Comparison of ENCODE assay signal across 20 cellular contexts in the genomic region with DNA sequence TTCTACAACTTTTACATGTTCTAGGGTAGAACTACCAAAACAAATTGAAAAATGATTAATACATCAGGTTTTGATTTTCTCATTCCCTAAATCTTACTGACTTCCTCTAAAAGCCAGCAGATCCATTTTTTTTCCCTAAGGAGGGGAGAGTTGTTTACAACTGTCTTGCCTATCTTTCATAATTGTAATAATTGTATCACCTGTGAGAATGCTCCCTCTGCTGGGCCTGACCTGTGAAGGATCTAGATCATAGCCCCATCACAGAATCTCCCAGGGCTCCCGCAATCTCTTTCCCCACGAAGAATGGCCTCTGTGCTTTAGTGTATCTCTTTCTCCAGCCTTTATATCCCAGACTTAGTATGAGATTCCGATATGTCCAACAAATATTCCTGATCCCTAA. TPM values are rescaled to one million over a fixed set of nuclear protein-coding genes. Genes with fewer than 3 reads are reported as not detected.
DNase-seq lines count a peak whose midpoint lies in the region; ATAC-seq, FAIRE-seq and TF ChIP-seq lines count a peak whose summit lies in the region.
"Had no signal": no experiment of that assay in that cellular context is flagged by ENCODE, and none has a peak within 500 bp of the region (broad histone marks: within the 10 kb centered on the region; RNA-seq: fewer than 3 reads in every experiment).

No MANE protein-coding gene starts in this region.

- H3K9me3 Mint-ChIP-seq in CD8-positive, alpha-beta T cell = no peaks in the 10 kb centered on the region
- no peaks in the 10 kb centered on the region for H3K9me3 Mint-ChIP-seq in progenitor cell of endocrine pancreas (ENCODE audit: low read depth)
- H3K9me3 Mint-ChIP-seq: activated CD4-positive, alpha-beta T cell treated with anti-CD3 and anti-CD28 coated beads, Interleukin-2, amount 10 ng/mL, durations not matched to agents 7 days and 5 days; activated T-helper 2 cell treated with anti-CD3 and anti-CD28 coated beads, Interferon-gamma antibody, Interleukin-2, Interleukin-4, amounts not matched to agents 10 μg/mL and 5 μg/mL and 100 μg/mL, durations not matched to agents 14 hours and 24 hours and 36 hours; brain; CD4-positive, alpha-beta memory T cell; neural crest cell; T-cell had no signal

- no peaks in the 10 kb centered on the region for H3K36me3 ChIP-seq in CD8-positive, alpha-beta T cell (ENCODE audit: insufficient read depth, low read length)
- H3K36me3 ChIP-seq in K562 (ENCODE audit: control insufficient read depth, insufficient read depth, low read length) = no peaks in the 10 kb centered on the region

- WGBS in K562 (ENCODE audit: insufficient coverage, low coverage, missing lambda C conversion rate) = 21% methylated on average over 3 of the region's 3 CpGs

- TF ChIP-seq EP300 in Ishikawa (IDR thresholded peaks at IDR 0.05; ENCODE audit: borderline replicate concordance) = no peak
- TF ChIP-seq EP300 in K562 (IDR thresholded peaks at IDR 0.05; ENCODE audit: low read length) = no peak

- H3K4me3 Mint-ChIP-seq in CD8-positive, alpha-beta T cell = no peak overlapping the region
- no peak overlapping the region for H3K4me3 Mint-ChIP-seq in progenitor cell of endocrine pancreas (ENCODE audit: low read depth)
- H3K4me3 Mint-ChIP-seq: activated CD4-positive, alpha-beta T cell treated with anti-CD3 and anti-CD28 coated beads, Interleukin-2, amount 10 ng/mL, durations not matched to agents 7 days and 5 days; brain; CD4-positive, alpha-beta memory T cell; neural crest cell; T-cell had no signal

- no peak for FAIRE-seq in K562 (lab: Jason Lieb, UNC)
- FAIRE-seq: GM12891 had no signal

- no peak overlapping the region for H3K9ac ChIP-seq in K562 (ENCODE audit: insufficient read depth in 1 of 2, low read depth in 2 of 2, low read length in 2 of 2)
- H3K9ac ChIP-seq: GM23248 had no signal

- H3K9me1 ChIP-seq in K562 (ENCODE audit: control insufficient read depth, insufficient read depth, low read length) = no peaks in the 10 kb centered on the region

- peak; percentile 29; the same call in 1 of the 2 replicates for TF ChIP-seq RAD21 in Ishikawa (IDR thresholded peaks at IDR 0.05; ENCODE audit: low read depth)
- TF ChIP-seq RAD21 in K562 (CRISPR knock-in tag; conservative IDR thresholded peaks at IDR 0.05 in 1 of 2, IDR thresholded peaks at IDR 0.05 in 1 of 2) = peak in 1 of 2 experiments; percentile 49; a peak in 2 of 4 replicates

- H4K20me1 ChIP-seq in K562 (replicated peaks; ENCODE audit: control insufficient read depth, insufficient read depth, low read length) = no peaks in the 10 kb centered on the region

- no peak for TF ChIP-seq POLR2A in K562 (conservative IDR thresholded peaks at IDR 0.05)

- POLR2A ChIA-PET in CD8-positive, alpha-beta T cell (lab: Charles Lee) = no interaction called here
- POLR2A ChIA-PET in K562 (lab: Yijun Ruan, JAX) = interaction anchor here (0.5 to 3.8 kb wide), 2 partner anchors 12 to 81 kb away, joined by 3 to 17 read pairs; no protein-coding TSS in a partner anchor

- H3K36me3 Mint-ChIP-seq in CD8-positive, alpha-beta T cell = no peaks in the 10 kb centered on the region
- no peaks in the 10 kb centered on the region for H3K36me3 Mint-ChIP-seq in progenitor cell of endocrine pancreas (ENCODE audit: insufficient read depth)
- H3K36me3 Mint-ChIP-seq: CD4-positive, alpha-beta memory T cell; T-cell had no signal

- peaks cover 40% of the 10 kb centered on the region for H3K27me3 Mint-ChIP-seq in CD8-positive, alpha-beta T cell (ENCODE audit: low read depth)
- H3K27me3 Mint-ChIP-seq in progenitor cell of endocrine pancreas = peaks cover 14% of the 10 kb centered on the region

- H3K4me2 ChIP-seq in K562 (ENCODE audit: insufficient read depth, low read length) = no peak overlapping the region

- BruUV-seq in K562 (replicated peaks; lab: Mats Ljungman, UMichigan) = no TSS peak

- H3K4me1 Mint-ChIP-seq in CD8-positive, alpha-beta T cell (ENCODE audit: low read depth) = peaks cover 5% of the 10 kb centered on the region
- peaks cover 8% of the 10 kb centered on the region for H3K4me1 Mint-ChIP-seq in progenitor cell of endocrine pancreas (ENCODE audit: low read depth)

- H3K79me2 ChIP-seq in K562 (ENCODE audit: control insufficient read depth, insufficient read depth, low read length) = peaks cover 1% of the 10 kb centered on the region; the same call in 1 of the 3 replicates

- H3K4me1 ChIP-seq in CD8-positive, alpha-beta T cell (ENCODE audit: insufficient read depth, low read length) = peaks cover 10% of the 10 kb centered on the region
- peaks cover 18 to 37% of the 10 kb centered on the region in 2 experiments for H3K4me1 ChIP-seq in K562 (replicated peaks in 1 of 2; ENCODE audit: control insufficient read depth in 2 of 2, insufficient read depth in 2 of 2, low read length in 2 of 2)

- H3K27me3 ChIP-seq in CD8-positive, alpha-beta T cell (ENCODE audit: insufficient read depth, low read length) = peaks cover 9% of the 10 kb centered on the region
- no peaks in the 10 kb centered on the region for H3K27me3 ChIP-seq in K562 (ENCODE audit: control insufficient read depth in 2 of 2, insufficient read depth in 2 of 2, low read length in 2 of 2)

- no peaks in the 10 kb centered on the region for H3K9me3 ChIP-seq in CD8-positive, alpha-beta T cell (ENCODE audit: low read length)
- no peaks in the 10 kb centered on the region for H3K9me3 ChIP-seq in K562 (replicated peaks; ENCODE audit: control insufficient read depth, insufficient read depth, low read depth, low read length)

- H3K27ac ChIP-seq in 22Rv1 (no peak overlapping the region), K562 (ENCODE audit: extremely low read depth, low read depth, low read length) (no peak overlapping the region)
- H3K27ac ChIP-seq in CD8-positive, alpha-beta T cell (ENCODE audit: low read depth, low read length) = no peak overlapping the region
- H3K27ac ChIP-seq: GM23248 had no signal

- no peak overlapping the region for H3K4me3 ChIP-seq in CD8-positive, alpha-beta T cell (ENCODE audit: low read depth, low read length)
- H3K4me3 ChIP-seq in K562 = no peak overlapping the region
- H3K4me3 ChIP-seq: GM23248 had no signal

- DNase-seq in CD8-positive, alpha-beta T cell = no peak
- DNase-seq in K562 (ENCODE audit: extremely low read depth in 1 of 4, low spot score in 3 of 4) (peak in 2 of 4 experiments; percentile 32 to 35), mucosa of gallbladder (ENCODE audit: low spot score) (no peak), progenitor cell of endocrine pancreas (ENCODE audit: low spot score, unreplicated experiment) (no peak)
- no peak for DNase-seq in central memory CD4-positive, alpha-beta T cell
- DNase-seq in activated CD4-positive, CD25-positive, alpha-beta regulatory T cell treated with anti-CD3 and anti-CD28 coated beads, Interleukin-2, amount 50 U/mL, for 72 hours = no peak
- DNase-seq: activated CD4-positive, alpha-beta T cell treated with anti-CD3 and anti-CD28 coated beads, Interleukin-2, amount 10 ng/mL, durations not matched to agents 7 days and 5 days; CD4-positive, alpha-beta memory T cell; GM23248; left ventricle myocardium superior; NCI-H1436 treated with DMSO at 0.1 percent for 48 hours; substantia nigra; T-cell had no signal

- CTCF ChIA-PET in CD8-positive, alpha-beta T cell (lab: Charles Lee) = interaction anchor here (0.8 to 2.0 kb wide), 3 partner anchors 49 to 295 kb away, joined by 3 to 9 read pairs (median 4); a partner anchor contains a TSS
- CTCF ChIA-PET in K562 (lab: Yijun Ruan, JAX; ENCODE audit: low intra/inter-chr PET ratio) = interaction anchor here (1.2 kb wide), 1 partner anchor 61 kb away, joined by 4 read pairs; a partner anchor contains a TSS

- in situ Hi-C loops in K562 (cut with MboI) = no loop called here

- TF ChIP-seq CTCF in 22Rv1 (IDR thresholded peaks at IDR 0.05) (peak; percentile 69), K562 (IDR thresholded peaks at IDR 0.05 in 2 of 3, conservative IDR thresholded peaks at IDR 0.05 in 1 of 3; ENCODE audit: insufficient read depth in 2 of 3, low read depth in 1 of 3, low read length in 3 of 3) (peak; percentile 15 to 44 (median 24); a peak in 3 of 6 replicates), progenitor cell of endocrine pancreas (IDR thresholded peaks at IDR 0.05; ENCODE audit: unreplicated experiment) (no peak)
- peak; percentile 25 for TF ChIP-seq CTCF in CD8-positive, alpha-beta T cell (IDR thresholded peaks at IDR 0.05)

- H3K27ac Mint-ChIP-seq in CD8-positive, alpha-beta T cell = no peak overlapping the region
- no peak overlapping the region for H3K27ac Mint-ChIP-seq in progenitor cell of endocrine pancreas
- H3K27ac Mint-ChIP-seq: activated CD4-positive, alpha-beta T cell treated with anti-CD3 and anti-CD28 coated beads, Interleukin-2, amount 10 ng/mL, durations not matched to agents 7 days and 5 days; activated T-helper 2 cell treated with anti-CD3 and anti-CD28 coated beads, Interferon-gamma antibody, Interleukin-2, Interleukin-4, amounts not matched to agents 10 μg/mL and 5 μg/mL and 100 μg/mL, durations not matched to agents 14 hours and 24 hours and 36 hours; brain; CD4-positive, alpha-beta memory T cell; T-cell had no signal

- intact Hi-C loops in CD8-positive, alpha-beta T cell (cut with DNase I, micrococcal nuclease) = no loop called here
- intact Hi-C loops in K562 (cut with micrococcal nuclease) = no loop called here

- no peak overlapping the region for H2AFZ ChIP-seq in K562 (ENCODE audit: low read depth, low read length)
- H2AFZ ChIP-seq: GM23248 had no signal

- no peak for ATAC-seq in CD8-positive, alpha-beta T cell
- ATAC-seq in K562 = 0 out of 3 replicates have a peak, but pooled peaks have one; percentile 14
- ATAC-seq: left ventricle myocardium superior had no signal

RNA-seq across cellular contexts. Expression of a gene that starts 9.1 kb away (rescaled TPM):
- total RNA-seq in CD8-positive, alpha-beta T cell = not detected
- 2.6 and 3.8 TPM in 2 replicates for total RNA-seq in K562 (2011; cell fraction: chromatin; rRNA removed; ENCODE audit: low replicate concordance)
- total RNA-seq in K562 (2011; cell fraction: nucleolus; rRNA removed) = 2.0 and 2.2 TPM in 2 replicates
- total RNA-seq in K562 (2011; cell fraction: nucleoplasm; rRNA removed) = 2.1 and 2.9 TPM in 2 replicates
- total RNA-seq in K562 (2014; rRNA removed) = 0.29 and 0.64 TPM in 2 replicates
- 0.25 and 0.26 TPM in 2 replicates for total RNA-seq in K562 (2014; rRNA removed; fragmentation: Illumina TruSeq; extraction: Trizol)
- total RNA-seq in K562 (2015; rRNA removed; fragmentation: Illumina TruSeq; extraction: Trizol) = 0.22 and 0.23 TPM in 2 replicates
- total RNA-seq in K562 (2021) = 0.58 and 0.76 TPM in 2 replicates
- 0.99 and 1.1 TPM in 2 replicates for polyA plus RNA-seq in K562 (2011; rRNA removed)
- 0.87 and 1.1 TPM in 2 replicates for polyA plus RNA-seq in K562 (2011; cell fraction: cytosol; rRNA removed)
- polyA plus RNA-seq in K562 (2011; cell fraction: nucleus; rRNA removed) = 3.1 and 5.8 TPM in 2 replicates
- polyA plus RNA-seq in K562 (2012) = 0.59 and 1.7 TPM in 2 replicates
- 0.31 and 0.48 TPM in 2 replicates for polyA plus RNA-seq in K562 (2014; fragmentation: Illumina TruSeq; extraction: Trizol)
- under 1 TPM; 0.24 to 0.30 TPM for polyA plus RNA-seq in K562 (2014; fragmentation: Nextera tagmentation; extraction: Ambion mirVana)
- 0.50 and 1.1 TPM in 2 replicates for polyA plus RNA-seq in K562 (2014; rRNA removed)
- 0.53 and 0.66 TPM in 2 replicates for polyA minus RNA-seq in K562 (2011; rRNA and poly(A)+ RNA removed)
- 1.0 TPM in 1 of 2 replicates, not detected in the other for polyA minus RNA-seq in K562 (2011; cell fraction: cytosol; rRNA and poly(A)+ RNA removed)
- polyA minus RNA-seq in K562 (2011; cell fraction: nucleus; rRNA and poly(A)+ RNA removed) = 1.1 and 1.8 TPM in 2 replicates
- 15.9 TPM for total RNA-seq in mucosa of gallbladder
- total RNA-seq in progenitor cell of endocrine pancreas = 23.4 and 24.2 TPM in 2 replicates
- polyA plus RNA-seq: CD4-positive, alpha-beta memory T cell had no signal

RNA-seq across cellular contexts. Expression of a gene that starts 9.9 kb away (rescaled TPM):
- 1 to 10 TPM; 5.2 to 5.3 TPM for total RNA-seq in CD8-positive, alpha-beta T cell
- total RNA-seq in K562 (2011; cell fraction: chromatin; rRNA removed; ENCODE audit: low replicate concordance) = 7.7 and 24.2 TPM in 2 replicates
- 33.4 and 35.7 TPM in 2 replicates for total RNA-seq in K562 (2011; cell fraction: nucleolus; rRNA removed)
- total RNA-seq in K562 (2011; cell fraction: nucleoplasm; rRNA removed) = 13.4 and 16.5 TPM in 2 replicates
- total RNA-seq in K562 (2014; rRNA removed) (36.4 and 44.5 TPM in 2 replicates), K562 (2014; rRNA removed; fragmentation: Illumina TruSeq; extraction: Trizol) (5.2 and 7.6 TPM in 2 replicates), K562 (2015; rRNA removed; fragmentation: Illumina TruSeq; extraction: Trizol) (16.6 and 16.7 TPM in 2 replicates), K562 (2021) (25.8 and 29.6 TPM in 2 replicates), mucosa of gallbladder (31.9 TPM), progenitor cell of endocrine pancreas (18.5 and 20.9 TPM in 2 replicates)
- polyA plus RNA-seq in K562 (2011; rRNA removed) (11.3 and 12.0 TPM in 2 replicates), K562 (2014; fragmentation: Illumina TruSeq; extraction: Trizol) (16.1 and 24.2 TPM in 2 replicates), K562 (2014; fragmentation: Nextera tagmentation; extraction: Ambion mirVana) (under 1 TPM; 0.59 to 0.99 TPM), K562 (2014; rRNA removed) (27.7 and 33.0 TPM in 2 replicates)
- polyA plus RNA-seq in K562 (2011; cell fraction: cytosol; rRNA removed) = 11.0 and 31.7 TPM in 2 replicates
- 23.6 and 47.8 TPM in 2 replicates for polyA plus RNA-seq in K562 (2011; cell fraction: nucleus; rRNA removed)
- polyA plus RNA-seq in K562 (2012) = 26.9 and 34.5 TPM in 2 replicates
- 7.6 and 10.6 TPM in 2 replicates for polyA minus RNA-seq in K562 (2011; rRNA and poly(A)+ RNA removed)
- polyA minus RNA-seq in K562 (2011; cell fraction: cytosol; rRNA and poly(A)+ RNA removed) = 14.9 and 16.0 TPM in 2 replicates
- 20.7 and 21.3 TPM in 2 replicates for polyA minus RNA-seq in K562 (2011; cell fraction: nucleus; rRNA and poly(A)+ RNA removed)

RNA-seq across cellular contexts. Expression of a gene that starts 14.9 kb away (rescaled TPM):
- 10 to 100 TPM; 15.7 TPM for total RNA-seq in CD8-positive, alpha-beta T cell
- 76.3 and 135 TPM in 2 replicates for total RNA-seq in K562 (2011; cell fraction: chromatin; rRNA removed; ENCODE audit: low replicate concordance)
- total RNA-seq in K562 (2011; cell fraction: nucleolus; rRNA removed) = 116 and 121 TPM in 2 replicates
- total RNA-seq in K562 (2011; cell fraction: nucleoplasm; rRNA removed) = 69.5 and 82.8 TPM in 2 replicates
- total RNA-seq in K562 (2014; rRNA removed) (68.0 and 76.5 TPM in 2 replicates), K562 (2014; rRNA removed; fragmentation: Illumina TruSeq; extraction: Trizol) (48.3 and 54.2 TPM in 2 replicates), K562 (2015; rRNA removed; fragmentation: Illumina TruSeq; extraction: Trizol) (56.7 and 60.5 TPM in 2 replicates), K562 (2021) (66.5 and 72.0 TPM in 2 replicates), mucosa of gallbladder (31.0 TPM), progenitor cell of endocrine pancreas (35.9 and 41.9 TPM in 2 replicates)
- polyA plus RNA-seq in K562 (2011; rRNA removed) (45.9 and 59.8 TPM in 2 replicates), K562 (2014; fragmentation: Illumina TruSeq; extraction: Trizol) (60.7 and 75.7 TPM in 2 replicates), K562 (2014; fragmentation: Nextera tagmentation; extraction: Ambion mirVana) (10 to 100 TPM; 66.7 to 71.2 TPM), K562 (2014; rRNA removed) (65.8 and 78.9 TPM in 2 replicates)
- polyA plus RNA-seq in K562 (2011; cell fraction: cytosol; rRNA removed) = 65.6 and 128 TPM in 2 replicates
- polyA plus RNA-seq in K562 (2011; cell fraction: nucleus; rRNA removed) = 86.3 and 133 TPM in 2 replicates
- polyA plus RNA-seq in K562 (2012) = 62.5 and 70.9 TPM in 2 replicates
- polyA minus RNA-seq in K562 (2011; rRNA and poly(A)+ RNA removed) = 29.0 and 45.8 TPM in 2 replicates
- polyA minus RNA-seq in K562 (2011; cell fraction: cytosol; rRNA and poly(A)+ RNA removed) = 22.2 and 38.4 TPM in 2 replicates
- 58.6 and 61.0 TPM in 2 replicates for polyA minus RNA-seq in K562 (2011; cell fraction: nucleus; rRNA and poly(A)+ RNA removed)

RNA-seq across cellular contexts. Expression of a gene that starts 15.1 kb away (rescaled TPM):
- 100 to 1,000 TPM; 201 to 202 TPM for total RNA-seq in CD8-positive, alpha-beta T cell
- total RNA-seq in K562 (2011; cell fraction: chromatin; rRNA removed; ENCODE audit: low replicate concordance) = 396 and 984 TPM in 2 replicates
- 901 and 928 TPM in 2 replicates for total RNA-seq in K562 (2011; cell fraction: nucleolus; rRNA removed)
- total RNA-seq in K562 (2011; cell fraction: nucleoplasm; rRNA removed) = 568 and 636 TPM in 2 replicates
- 183 and 192 TPM in 2 replicates for total RNA-seq in K562 (2014; rRNA removed)
- total RNA-seq in K562 (2014; rRNA removed; fragmentation: Illumina TruSeq; extraction: Trizol) = 105 and 130 TPM in 2 replicates
- total RNA-seq in K562 (2015; rRNA removed; fragmentation: Illumina TruSeq; extraction: Trizol) = 165 and 173 TPM in 2 replicates
- total RNA-seq in K562 (2021) = 165 and 166 TPM in 2 replicates
- 118 and 196 TPM in 2 replicates for polyA plus RNA-seq in K562 (2011; rRNA removed)
- polyA plus RNA-seq in K562 (2011; cell fraction: cytosol; rRNA removed) = 159 and 372 TPM in 2 replicates
- 1,037 and 1,663 TPM in 2 replicates for polyA plus RNA-seq in K562 (2011; cell fraction: nucleus; rRNA removed)
- 131 and 205 TPM in 2 replicates for polyA plus RNA-seq in K562 (2012)
- polyA plus RNA-seq in K562 (2014; fragmentation: Illumina TruSeq; extraction: Trizol) = 217 and 245 TPM in 2 replicates
- polyA plus RNA-seq in K562 (2014; fragmentation: Nextera tagmentation; extraction: Ambion mirVana) = 100 to 1,000 TPM in 1 of 2 experiments, 10 to 100 TPM in 1; 70.7 to 113 TPM
- 245 and 268 TPM in 2 replicates for polyA plus RNA-seq in K562 (2014; rRNA removed)
- polyA minus RNA-seq in K562 (2011; rRNA and poly(A)+ RNA removed) = 48.7 and 121 TPM in 2 replicates
- 56.7 and 112 TPM in 2 replicates for polyA minus RNA-seq in K562 (2011; cell fraction: cytosol; rRNA and poly(A)+ RNA removed)
- 209 and 232 TPM in 2 replicates for polyA minus RNA-seq in K562 (2011; cell fraction: nucleus; rRNA and poly(A)+ RNA removed)
- 146 TPM for total RNA-seq in mucosa of gallbladder
- 110 and 115 TPM in 2 replicates for total RNA-seq in progenitor cell of endocrine pancreas

RNA-seq across cellular contexts. Expression of a gene that starts 18.6 kb away (rescaled TPM):
- under 1 TPM in 1 of 2 experiments, not detected in 1; 0.17 TPM for total RNA-seq in CD8-positive, alpha-beta T cell
- 2.8 and 6.5 TPM in 2 replicates for total RNA-seq in K562 (2011; cell fraction: chromatin; rRNA removed; ENCODE audit: low replicate concordance)
- total RNA-seq in K562 (2011; cell fraction: nucleolus; rRNA removed) = 1.7 and 2.1 TPM in 2 replicates
- 1.7 and 2.0 TPM in 2 replicates for total RNA-seq in K562 (2011; cell fraction: nucleoplasm; rRNA removed)
- total RNA-seq in K562 (2014; rRNA removed) (0.73 TPM in 1 of 2 replicates, not detected in the other), K562 (2014; rRNA removed; fragmentation: Illumina TruSeq; extraction: Trizol) (0.06 and 0.11 TPM in 2 replicates), K562 (2015; rRNA removed; fragmentation: Illumina TruSeq; extraction: Trizol) (0.30 and 0.33 TPM in 2 replicates), K562 (2021) (0.29 and 0.38 TPM in 2 replicates), mucosa of gallbladder (0.43 TPM), progenitor cell of endocrine pancreas (1.5 and 1.7 TPM in 2 replicates)
- polyA plus RNA-seq in K562 (2011; rRNA removed) (0.18 and 0.46 TPM in 2 replicates), K562 (2014; fragmentation: Illumina TruSeq; extraction: Trizol) (0.18 TPM in 2 replicates), K562 (2014; fragmentation: Nextera tagmentation; extraction: Ambion mirVana) (under 1 TPM; 0.04 to 0.08 TPM), K562 (2014; rRNA removed) (0.05 and 0.21 TPM in 2 replicates)
- 0.03 and 0.24 TPM in 2 replicates for polyA plus RNA-seq in K562 (2011; cell fraction: cytosol; rRNA removed)
- polyA plus RNA-seq in K562 (2011; cell fraction: nucleus; rRNA removed) = 3.1 and 4.0 TPM in 2 replicates
- polyA plus RNA-seq in K562 (2012) = 0.18 and 0.25 TPM in 2 replicates
- polyA minus RNA-seq in K562 (2011; rRNA and poly(A)+ RNA removed) = not detected in 2 replicates
- not detected in 2 replicates for polyA minus RNA-seq in K562 (2011; cell fraction: cytosol; rRNA and poly(A)+ RNA removed)
- 0.54 and 1.3 TPM in 2 replicates for polyA minus RNA-seq in K562 (2011; cell fraction: nucleus; rRNA and poly(A)+ RNA removed)
- total RNA-seq: GM23248, left ventricle myocardium superior, skeletal muscle tissue had no signal
- polyA plus RNA-seq: CD4-positive, alpha-beta memory T cell; GM23248 had no signal
